ENCODE assay signal across 8 cellular contexts in the genomic region with DNA sequence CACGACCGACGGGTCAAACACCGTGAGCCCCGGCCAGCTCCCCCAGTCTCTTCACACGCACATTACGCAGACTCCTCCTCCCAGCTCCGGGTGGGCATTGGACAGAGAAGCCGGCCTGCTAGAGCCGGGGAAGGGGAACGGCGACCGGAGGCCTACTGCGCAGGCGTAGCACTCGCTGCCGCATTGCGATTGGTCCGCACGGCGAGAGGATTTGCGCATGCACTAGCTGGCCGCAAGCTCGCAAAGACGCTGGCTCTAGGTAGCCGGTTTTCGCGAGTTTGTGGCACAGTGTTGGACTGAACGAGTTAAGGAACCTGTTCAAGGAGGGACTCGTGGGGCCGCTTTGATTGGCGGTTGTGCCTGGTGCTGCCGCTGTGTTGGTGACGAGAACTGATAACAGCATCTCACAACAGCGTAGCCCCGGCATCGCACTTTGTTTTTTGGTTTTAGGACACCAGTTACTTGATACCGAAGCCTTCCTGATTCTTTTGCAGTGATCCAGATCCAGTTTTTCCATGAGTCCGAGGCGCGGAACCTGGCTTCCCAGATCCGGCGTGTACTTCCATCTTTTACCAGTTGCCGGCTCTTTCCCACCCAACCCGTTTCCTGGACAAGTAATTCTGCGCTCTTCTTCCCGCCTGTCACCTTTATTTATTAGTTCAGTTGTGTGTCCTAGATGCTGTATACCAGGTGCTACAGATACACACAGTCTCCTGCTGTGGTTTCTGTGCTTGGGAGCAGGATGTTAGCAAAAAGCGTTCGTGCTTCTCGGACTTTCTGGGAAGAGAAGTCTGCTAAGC. TPM values are rescaled to one million over a fixed set of nuclear protein-coding genes. Genes with fewer than 3 reads are reported as not detected.
A peak's percentile ranks its signal among the peaks of the same experiment; 100 is the strongest.
DNase-seq lines count a peak whose midpoint lies in the region; ATAC-seq and TF ChIP-seq lines count a peak whose summit lies in the region.

Gene AIFM1, minus strand, starts transcription at position 139 of the 800 bp plus-strand sequence. CDS start 185 bp downstream, outside the sequence.

- H3K4me3 ChIP-seq in epithelial cell of esophagus (ENCODE audit: low read length) (peak within 1 kb of the TSS; percentile 71), mononuclear cell (ENCODE audit: low read length) (peak within 1 kb of the TSS; percentile 63)

- peaks cover 2% of the 10 kb centered on the region for H3K36me3 Mint-ChIP-seq in IgD-negative memory B cell

- peak; percentile 87 for ATAC-seq in GM21529 (IDR thresholded peaks at IDR 0.05; ENCODE audit: unreplicated experiment)

- peaks cover 12 to 21% (median 14%) of the 10 kb centered on the region in 3 donors for H3K4me1 Mint-ChIP-seq in IgD-negative memory B cell

- DNase-seq in DMS 273 (lab: John Stamatoyannopoulos, UW; ENCODE audit: unreplicated experiment) (peak; percentile 96), OCI-M2 (lab: John Stamatoyannopoulos, UW; ENCODE audit: unreplicated experiment) (peak; percentile 7), activated T-cell treated with anti-CD3 and anti-CD28 coated beads for 4 hours (peak; percentile 70), epithelial cell of esophagus (ENCODE audit: low read depth) (peak; percentile 93)
- peak; percentile 50 to 74 for DNase-seq in stimulated activated CD8-positive, alpha-beta memory T cell treated with anti-CD3 and anti-CD28 coated beads, Interleukin-4, amount 100 ng/mL, for 1 hour (ENCODE audit: low read depth in 2 of 2, low spot score in 1 of 2)

- H3K9me3 ChIP-seq in mononuclear cell (ENCODE audit: low read depth, low read length), result no peaks in the 10 kb centered on the region

- peaks cover 20% of the 10 kb centered on the region for H3K4me1 ChIP-seq in mononuclear cell (ENCODE audit: insufficient read depth, low read length)

- peak within 1 kb of the TSS; percentile 84 to 98 (median 90) for H3K4me3 Mint-ChIP-seq in IgD-negative memory B cell

- TF ChIP-seq CTCF in epithelial cell of esophagus (IDR thresholded peaks at IDR 0.05; ENCODE audit: insufficient read depth, low read depth, low read length, missing control alignments), result no peak

- H3K27me3 Mint-ChIP-seq in IgD-negative memory B cell, result no peaks in the 10 kb centered on the region

- H3K27me3 ChIP-seq in mononuclear cell (ENCODE audit: insufficient read depth, low read length), result no peaks in the 10 kb centered on the region

- no peaks in the 10 kb centered on the region for H3K9me3 Mint-ChIP-seq in IgD-negative memory B cell

- H3K27ac Mint-ChIP-seq in IgD-negative memory B cell, result peak within 1 kb of the TSS; percentile 78 to 90 (median 86)

RNA-seq across cellular contexts. Expression of gene AIFM1, which starts in this region (rescaled TPM):
- 26.2 TPM for polyA plus RNA-seq in IgD-negative memory B cell
- total RNA-seq in mononuclear cell, result 5.0 TPM

Comparison
In these comparisons a context has a peak if more than half of its experiments do, and no peak if none do; other contexts are left out.
1. Peak in every context shown above with its lines: DNase-seq, ATAC-seq and H3K4me3 ChIP-seq.
2. DNase-seq: peak in every context shown above with its lines; median percentile 96 in DMS 273; 93 in epithelial cell of esophagus; 70 in activated T-cell treated with anti-CD3 and anti-CD28 coated beads for 4 hours; 62 in stimulated activated CD8-positive, alpha-beta memory T cell treated with anti-CD3 and anti-CD28 coated beads, Interleukin-4, amount 100 ng/mL, for 1 hour; 7 in OCI-M2.